ENCODE assay signal across 15 cellular contexts in genomic region chr13:33401238-33401637, GRCh38.
DNase-seq lines count a peak whose midpoint lies in the region; ATAC-seq and TF ChIP-seq lines count a peak whose summit lies in the region.
"Had no signal": no experiment of that assay in that cellular context is flagged by ENCODE, and none has a peak within 500 bp of the region (broad histone marks: within the 10 kb centered on the region; RNA-seq: fewer than 3 reads in every experiment).

No MANE protein-coding gene starts in this region.

- 14 to 40% methylated on average over 2 to 4 of the region's 4 CpGs for WGBS in transverse colon (ENCODE audit: low coverage in 1 of 2), 2 donors

- TF ChIP-seq CTCF in transverse colon (IDR thresholded peaks at IDR 0.05) (no peak), foreskin keratinocyte (conservative IDR thresholded peaks at IDR 0.05) (no peak)

- TF ChIP-seq EP300 in transverse colon (IDR thresholded peaks at IDR 0.05; ENCODE audit: low read depth), result no peak

- peak overlapping the region; percentile 18 to 66 (median 59) for H3K27ac ChIP-seq in transverse colon
- H3K27ac ChIP-seq in foreskin keratinocyte, result no peak overlapping the region
- H3K27ac ChIP-seq: ascending aorta, WERI-Rb-1 had no signal

- in situ Hi-C loops in transverse colon (cut with MboI; ENCODE audit: low pct_ligation_motif_present in 1 of 4, low pct_unique_long_range_greater_than_20kb in 1 of 4, low sequenced_read_pairs in 3 of 4), result no loop called here

- ATAC-seq in left cardiac atrium, result peak; percentile 55 to 56
- ATAC-seq in HG03039 (IDR thresholded peaks at IDR 0.05; ENCODE audit: unreplicated experiment), result no peak
- ATAC-seq in HG02678 (IDR thresholded peaks at IDR 0.05; ENCODE audit: unreplicated experiment), result no peak
- no peak for ATAC-seq in foreskin keratinocyte

- no peak overlapping the region for H3K4me3 ChIP-seq in transverse colon
- H3K4me3 ChIP-seq: ascending aorta had no signal

- peak; percentile 3 for DNase-seq in NCI-H510A treated with DMSO at 0.1 percent for 48 hours (lab: John Stamatoyannopoulos, UW)
- no peak for DNase-seq in NCI-H510A (lab: John Stamatoyannopoulos, UW)
- DNase-seq in NCI-H446 (lab: John Stamatoyannopoulos, UW), result peak; percentile 32 to 72
- DNase-seq in left cardiac atrium, result peak; percentile 27
- peak; percentile 75 for DNase-seq in transverse colon
- no peak for DNase-seq in foreskin keratinocyte
- DNase-seq: activated gamma-delta T cell, cortex of kidney, erythroblast, Kasumi-1, naive B cell, WERI-Rb-1 had no signal

- TF ChIP-seq POLR2A in transverse colon (IDR thresholded peaks at IDR 0.05), result no peak

- H3K27me3 ChIP-seq in transverse colon (no peaks in the 10 kb centered on the region), foreskin keratinocyte (no peaks in the 10 kb centered on the region)
- H3K27me3 ChIP-seq: ascending aorta had no signal

- no peaks in the 10 kb centered on the region for H3K9me3 ChIP-seq in transverse colon
- H3K9me3 ChIP-seq: ascending aorta had no signal

- intact Hi-C loops in left cardiac atrium (cut with DNase I), result loop anchor here in 1 of 2 donors (10.0 kb wide), 1 partner anchor 134 kb away; no protein-coding TSS in a partner anchor
- intact Hi-C loops in transverse colon (cut with DNase I; ENCODE audit: low total_unique reads), result no loop called here

- no peaks in the 10 kb centered on the region for H3K36me3 ChIP-seq in transverse colon
- H3K36me3 ChIP-seq: ascending aorta, WERI-Rb-1 had no signal

- H3K4me1 ChIP-seq in transverse colon (peaks cover 7 to 18% (median 9%) of the 10 kb centered on the region in 4 donors), foreskin keratinocyte (no peaks in the 10 kb centered on the region)
- H3K4me1 ChIP-seq: ascending aorta had no signal

Comparison
In these comparisons a context has a peak if more than half of its experiments do, and no peak if none do; other contexts are left out.
1. DNase-seq: peak in NCI-H510A treated with DMSO at 0.1 percent for 48 hours (single experiment), NCI-H446 (2 of 2), left cardiac atrium (single experiment) and transverse colon (single experiment); none in NCI-H510A (single experiment) and foreskin keratinocyte (0 of 2).
2. ATAC-seq: peak in left cardiac atrium (2 of 2); none in HG03039 (single experiment), HG02678 (single experiment) and foreskin keratinocyte (single experiment).